7 cellular contexts compared by ENCODE assay signal in genomic region chr1:23742670-23743286, GRCh38. TPM values are rescaled to one million over a fixed set of nuclear protein-coding genes. Genes with fewer than 3 reads are reported as not detected.
A peak's percentile ranks its signal among the peaks of the same experiment; 100 is the strongest.
DNase-seq lines count a peak whose midpoint lies in the region; ATAC-seq, FAIRE-seq and TF ChIP-seq lines count a peak whose summit lies in the region.

No MANE protein-coding gene starts in this region.

- H3K4me3 Mint-ChIP-seq in T-helper 17 cell (peak overlapping the region; percentile 92), neural progenitor cell (peak overlapping the region; percentile 90)

- H3K9me3 Mint-ChIP-seq in neural progenitor cell, result no peaks in the 10 kb centered on the region

- H3F3A ChIP-seq in neural progenitor cell (ENCODE audit: low read depth), result peaks cover 27% of the 10 kb centered on the region

- peak overlapping the region; percentile 83 for H3K4me2 ChIP-seq in neural progenitor cell

- peaks cover 38% of the 10 kb centered on the region for H4K20me1 ChIP-seq in neural progenitor cell (ENCODE audit: low read depth)

- H2AFZ ChIP-seq in neural progenitor cell (replicated peaks), result peak overlapping the region; percentile 59

- DNase-seq in GM18507 (ENCODE audit: extremely low spot score, insufficient read length, low read depth) (no peak), T-helper 17 cell (peak in 1 of 3 donors; percentile 9), epithelial cell of proximal tubule (ENCODE audit: low read depth) (no peak), neural progenitor cell (ENCODE audit: low spot score) (no peak), NCI-H446 treated with DMSO at 0.1 percent for 48 hours (lab: John Stamatoyannopoulos, UW) (no peak), KG1 (lab: John Stamatoyannopoulos, UW) (no peak)

- peak overlapping the region; percentile 35 for H3K9ac ChIP-seq in neural progenitor cell

- TF ChIP-seq CTCF in epithelial cell of proximal tubule (conservative IDR thresholded peaks at IDR 0.05; ENCODE audit: low read depth, low read length) (no peak), neural progenitor cell (IDR thresholded peaks at IDR 0.05) (no peak)

- H3K4me1 ChIP-seq in neural progenitor cell, result peaks cover 10% of the 10 kb centered on the region

- H3K4me3 ChIP-seq in epithelial cell of proximal tubule (ENCODE audit: low read depth, low read length), result peak overlapping the region; percentile 83
- H3K4me3 ChIP-seq in neural progenitor cell, result peak overlapping the region; percentile 96

- H3K79me2 ChIP-seq in neural progenitor cell (ENCODE audit: low read depth), result peaks cover 44% of the 10 kb centered on the region

- FAIRE-seq in GM18507 (lab: Jason Lieb, UNC), result peak; percentile 18

- H3K27me3 Mint-ChIP-seq in T-helper 17 cell (no peaks in the 10 kb centered on the region), neural progenitor cell (ENCODE audit: insufficient read depth, low read depth) (peaks cover 5% of the 10 kb centered on the region)

- H3K27ac ChIP-seq in neural progenitor cell, result no peak overlapping the region

- ATAC-seq in HG02938 (IDR thresholded peaks at IDR 0.05; ENCODE audit: unreplicated experiment) (peak; percentile 28), T-helper 17 cell (peak; percentile 44)

- H3K9me3 ChIP-seq in T-helper 17 cell (ENCODE audit: control insufficient read depth, low read length, poor library complexity, severe bottlenecking), result no peaks in the 10 kb centered on the region
- H3K9me3 ChIP-seq in neural progenitor cell (ENCODE audit: low read depth), result no peaks in the 10 kb centered on the region

- H3K27ac Mint-ChIP-seq in T-helper 17 cell, result peak overlapping the region; percentile 88
- H3K27ac Mint-ChIP-seq in neural progenitor cell, result no peak overlapping the region

- H3K27me3 ChIP-seq in neural progenitor cell, result no peaks in the 10 kb centered on the region

- H3K36me3 Mint-ChIP-seq in T-helper 17 cell (ENCODE audit: low read depth) (no peaks in the 10 kb centered on the region), neural progenitor cell (peaks cover 8% of the 10 kb centered on the region)

- H3K4me1 Mint-ChIP-seq in T-helper 17 cell, result peaks cover 41% of the 10 kb centered on the region
- H3K4me1 Mint-ChIP-seq in neural progenitor cell, result peaks cover 29% of the 10 kb centered on the region

- no peaks in the 10 kb centered on the region for H3K36me3 ChIP-seq in neural progenitor cell

RNA-seq across cellular contexts. Expression of gene ELOA, which starts 0.5 kb away (rescaled TPM):
- total RNA-seq in T-helper 17 cell (10 to 100 TPM; 34.7 to 39.7 TPM), epithelial cell of proximal tubule (27.9 and 30.2 TPM in 2 replicates), neural progenitor cell (ENCODE audit: low replicate concordance) (29.1 and 30.0 TPM in 2 replicates)

RNA-seq across cellular contexts. Expression of gene PITHD1, which starts 35.4 kb away (rescaled TPM):
- 10 to 100 TPM; 67.8 to 80.6 TPM for total RNA-seq in T-helper 17 cell
- 39.0 and 47.0 TPM in 2 replicates for total RNA-seq in epithelial cell of proximal tubule
- total RNA-seq in neural progenitor cell (ENCODE audit: low replicate concordance), result 63.7 and 72.5 TPM in 2 replicates

RNA-seq across cellular contexts. Expression of gene LYPLA2, which starts 48.2 kb away (rescaled TPM):
- 10 to 100 TPM; 52.1 to 57.1 TPM for total RNA-seq in T-helper 17 cell
- 129 and 160 TPM in 2 replicates for total RNA-seq in epithelial cell of proximal tubule
- 41.8 and 102 TPM in 2 replicates for total RNA-seq in neural progenitor cell (ENCODE audit: low replicate concordance)

RNA-seq across cellular contexts. Expression of gene RPL11, which starts 51.2 kb away (rescaled TPM):
- total RNA-seq in T-helper 17 cell, result 1,000 to 10,000 TPM; 1,753 to 1,861 TPM
- 1,041 and 1,407 TPM in 2 replicates for total RNA-seq in epithelial cell of proximal tubule
- 1,388 and 2,503 TPM in 2 replicates for total RNA-seq in neural progenitor cell (ENCODE audit: low replicate concordance)

RNA-seq across cellular contexts. Expression of gene GALE, which starts 57.8 kb away (rescaled TPM):
- 1 to 10 TPM; 9.1 to 9.5 TPM for total RNA-seq in T-helper 17 cell
- total RNA-seq in epithelial cell of proximal tubule, result 126 and 131 TPM in 2 replicates
- total RNA-seq in neural progenitor cell (ENCODE audit: low replicate concordance), result 15.6 and 24.2 TPM in 2 replicates
